25 cellular contexts compared by ENCODE assay signal in genomic region chr9:87572719-87573118, GRCh38.
A peak's percentile ranks its signal among the peaks of the same experiment; 100 is the strongest.
DNase-seq lines count a peak whose midpoint lies in the region; ATAC-seq, FAIRE-seq and TF ChIP-seq lines count a peak whose summit lies in the region.
"Had no signal": no experiment of that assay in that cellular context is flagged by ENCODE, and none has a peak within 500 bp of the region (broad histone marks: within the 10 kb centered on the region; RNA-seq: fewer than 3 reads in every experiment).

No MANE protein-coding gene starts in this region.

- intact Hi-C loops in HepG2 (cut with micrococcal nuclease; ENCODE audit: unreplicated experiment), result no loop called here
- intact Hi-C loops in right lobe of liver (cut with DNase I), result no loop called here
- intact Hi-C loops in stomach (cut with DNase I; ENCODE audit: low total_unique reads), result no loop called here
- intact Hi-C loops in heart left ventricle (cut with DNase I), result no loop called here

- peak overlapping the region in 1 of 2 experiments; percentile 33 for H2BK12ac ChIP-seq in mesenchymal stem cell (ENCODE audit: low read length in 2 of 2)

- H3K79me1 ChIP-seq in mesenchymal stem cell (replicated peaks; ENCODE audit: low read length, poor library complexity, severe bottlenecking), result peaks cover 45% of the 10 kb centered on the region

- H2BK120ac ChIP-seq in mesenchymal stem cell (ENCODE audit: low read depth, low read length), result no peak overlapping the region

- peaks cover 20% of the 10 kb centered on the region for H3K79me2 ChIP-seq in HepG2 (ENCODE audit: insufficient read depth, low read length)

- H3K27me3 ChIP-seq in HepG2 (ENCODE audit: control insufficient read depth in 1 of 2, insufficient read depth in 2 of 2, low read length in 2 of 2), result no peaks in the 10 kb centered on the region
- no peaks in the 10 kb centered on the region for H3K27me3 ChIP-seq in right lobe of liver
- H3K27me3 ChIP-seq in mesenchymal stem cell (ENCODE audit: control insufficient read depth in 1 of 2, insufficient read depth in 1 of 2, low read length in 2 of 2), result no peaks in the 10 kb centered on the region
- H3K27me3 ChIP-seq in stomach, result no peaks in the 10 kb centered on the region
- H3K27me3 ChIP-seq in heart left ventricle, result no peaks in the 10 kb centered on the region
- H3K27me3 ChIP-seq: BLaER1, Peyer's patch had no signal

- H3K4me3 ChIP-seq in HepG2 (replicated peaks in 1 of 3; ENCODE audit: insufficient read depth in 1 of 3, low read depth in 2 of 3, low read length in 3 of 3), result no peak overlapping the region
- H3K4me3 ChIP-seq in right lobe of liver, result no peak overlapping the region
- no peak overlapping the region for H3K4me3 ChIP-seq in mesenchymal stem cell (ENCODE audit: insufficient read depth in 1 of 2, low read depth in 1 of 2, low read length in 2 of 2)
- H3K4me3 ChIP-seq in stomach, result no peak overlapping the region
- no peak overlapping the region for H3K4me3 ChIP-seq in heart left ventricle
- H3K4me3 ChIP-seq: BLaER1, GM12878, GM23248, Peyer's patch had no signal

- H2BK5ac ChIP-seq in mesenchymal stem cell (ENCODE audit: low read depth, low read length, poor library complexity, severe bottlenecking), result no peak overlapping the region

- H3K4me2 ChIP-seq in HepG2 (ENCODE audit: low read depth, low read length) (no peak overlapping the region), mesenchymal stem cell (ENCODE audit: low read length, poor library complexity, severe bottlenecking) (no peak overlapping the region)
- H3K4me2 ChIP-seq: BLaER1, KMS-11 had no signal

- no peak for TF ChIP-seq RAD21 in HepG2 (CRISPR knock-in tag; IDR thresholded peaks at IDR 0.05)

- H4K20me1 ChIP-seq in HepG2 (ENCODE audit: insufficient read depth, low read length), result no peaks in the 10 kb centered on the region
- H4K20me1 ChIP-seq: BLaER1 had no signal

- H3K27ac ChIP-seq in HepG2 (ENCODE audit: extremely low read length, insufficient read depth, low read length), result peak overlapping the region; percentile 98
- no peak overlapping the region for H3K27ac ChIP-seq in right lobe of liver
- no peak overlapping the region for H3K27ac ChIP-seq in mesenchymal stem cell (ENCODE audit: low read length, poor library complexity, severe bottlenecking)
- peak overlapping the region in 4 of 5 donors; percentile 58 to 84 (median 74) for H3K27ac ChIP-seq in stomach
- no peak overlapping the region for H3K27ac ChIP-seq in heart left ventricle
- H3K27ac ChIP-seq: 22Rv1, BLaER1, GM23248, KMS-11 had no signal

- ATAC-seq in HepG2, result no peak
- no peak for ATAC-seq in right lobe of liver
- ATAC-seq in GM18505 (IDR thresholded peaks at IDR 0.05; ENCODE audit: unreplicated experiment), result no peak
- ATAC-seq in heart left ventricle, result no peak
- ATAC-seq: GM12878 had no signal

- DNase-seq in HepG2 (ENCODE audit: low spot score), result no peak
- DNase-seq in right lobe of liver, result no peak
- DNase-seq in mesenchymal stem cell, result no peak
- DNase-seq in stomach, result no peak
- no peak for DNase-seq in activated naive CD4-positive, alpha-beta T cell treated with anti-CD3 and anti-CD28 coated beads, Interleukin-2, amount 50 U/mL, for 16 hours
- DNase-seq in hepatic stellate cell (ENCODE audit: low spot score), result no peak
- DNase-seq in heart left ventricle, result no peak
- DNase-seq: ACHN; Caco-2; CD4-positive, alpha-beta memory T cell; DMS 273 treated with DMSO at 0.1 percent for 48 hours; DND-41; GM23248; HCEC 1CT; IMR-90; NCI-H1694 treated with DMSO at 0.1 percent for 48 hours; NCI-H2081 treated with DMSO at 0.1 percent for 48 hours; NCI-H446; Peyer's patch had no signal

- in situ Hi-C loops in HepG2 (cut with HindIII; ENCODE audit: extremely low pct_ligation_motif_present, low pct_unique_long_range_greater_than_20kb), result no loop called here

- H3K9me3 ChIP-seq in HepG2 (ENCODE audit: low read length), result no peaks in the 10 kb centered on the region
- no peaks in the 10 kb centered on the region for H3K9me3 ChIP-seq in right lobe of liver
- no peaks in the 10 kb centered on the region for H3K9me3 ChIP-seq in mesenchymal stem cell (ENCODE audit: control insufficient read depth, low read length)
- no peaks in the 10 kb centered on the region for H3K9me3 ChIP-seq in stomach
- no peaks in the 10 kb centered on the region for H3K9me3 ChIP-seq in heart left ventricle
- H3K9me3 ChIP-seq: BLaER1, Caco-2, Peyer's patch had no signal

- no TSS peak for BruUV-seq in HepG2 (replicated peaks; lab: Mats Ljungman, UMichigan)

- no peak overlapping the region for H3K23ac ChIP-seq in mesenchymal stem cell (ENCODE audit: low read length in 2 of 2)

- H3K4me1 ChIP-seq in HepG2 (ENCODE audit: insufficient read depth, low read length) (peaks cover 80% of the 10 kb centered on the region), right lobe of liver (peaks cover 3 to 60% (median 29%) of the 10 kb centered on the region in 4 donors), mesenchymal stem cell (ENCODE audit: control insufficient read depth, insufficient read depth, low read depth, low read length) (peaks cover 20% of the 10 kb centered on the region), stomach (peaks cover 31 to 93% (median 67%) of the 10 kb centered on the region in 4 donors), heart left ventricle (peaks cover 0 to 22% (median 3%) of the 10 kb centered on the region in 12 donors)

- H4K8ac ChIP-seq in mesenchymal stem cell (ENCODE audit: low read length), result no peak overlapping the region

- TF ChIP-seq POLR2A in HepG2 (IDR thresholded peaks at IDR 0.05; ENCODE audit: insufficient read depth in 1 of 2, low read depth in 2 of 2, low read length in 2 of 2) (no peak), right lobe of liver (IDR thresholded peaks at IDR 0.05) (no peak), stomach (IDR thresholded peaks at IDR 0.05) (no peak), GM18505 (IDR thresholded peaks at IDR 0.05; ENCODE audit: borderline replicate concordance, extremely low read depth, insufficient read depth, insufficient read length) (no peak), heart left ventricle (IDR thresholded peaks at IDR 0.05) (no peak)

- TF ChIP-seq CTCF in HepG2 (CRISPR knock-in tag; IDR thresholded peaks at IDR 0.05), result no peak
- no peak for TF ChIP-seq CTCF in right lobe of liver (IDR thresholded peaks at IDR 0.05)
- no peak for TF ChIP-seq CTCF in stomach (IDR thresholded peaks at IDR 0.05)
- TF ChIP-seq CTCF in heart left ventricle (IDR thresholded peaks at IDR 0.05), result no peak

- POLR2A ChIA-PET in HepG2 (lab: Yijun Ruan, JAX), result interaction anchor here (0.7 kb wide), 1 partner anchor 40 kb away, joined by 3 read pairs; no protein-coding TSS in a partner anchor

- H3K9ac ChIP-seq in HepG2 (ENCODE audit: insufficient read depth, low read depth, low read length), result no peak overlapping the region
- no peak overlapping the region for H3K9ac ChIP-seq in mesenchymal stem cell (ENCODE audit: low read length)
- H3K9ac ChIP-seq: BLaER1, GM23248, KMS-11 had no signal

- no peak for TF ChIP-seq EP300 in HepG2 (IDR thresholded peaks at IDR 0.05; ENCODE audit: low read depth in 2 of 2, low read length in 2 of 2)
- TF ChIP-seq EP300 in HepG2 (CRISPR knock-in tag; IDR thresholded peaks at IDR 0.05; ENCODE audit: borderline replicate concordance), result no peak
- TF ChIP-seq EP300 in stomach (IDR thresholded peaks at IDR 0.05), result no peak

- no peak overlapping the region for H2AFZ ChIP-seq in HepG2 (ENCODE audit: low read length)
- no peak overlapping the region for H2AFZ ChIP-seq in mesenchymal stem cell (ENCODE audit: low read depth, low read length)
- H2AFZ ChIP-seq: GM23248 had no signal

- H3K36me3 ChIP-seq in HepG2 (replicated peaks in 1 of 2; ENCODE audit: control insufficient read depth in 1 of 2, insufficient read depth in 2 of 2, low read length in 2 of 2) (0 out of 5 replicates have a peak, but pooled peaks cover 0 to 1% of the 10 kb centered on the region in 2 experiments), right lobe of liver (no peaks in the 10 kb centered on the region), mesenchymal stem cell (ENCODE audit: control insufficient read depth in 1 of 2, insufficient read depth in 2 of 2, low read depth in 1 of 2, low read length in 2 of 2) (peaks cover 0 to 23% of the 10 kb centered on the region in 2 experiments), stomach (no peaks in the 10 kb centered on the region), heart left ventricle (no peaks in the 10 kb centered on the region)
- H3K36me3 ChIP-seq: BLaER1, Peyer's patch had no signal

- no peak overlapping the region for H3K14ac ChIP-seq in mesenchymal stem cell (ENCODE audit: low read length in 2 of 2)

- no peak for FAIRE-seq in HepG2 (lab: Jason Lieb, UNC)
- FAIRE-seq: GM12878, HTR-8/SVneo had no signal

- no peak overlapping the region for H3K4ac ChIP-seq in mesenchymal stem cell (ENCODE audit: low read depth in 1 of 2, low read length in 2 of 2)

- no peak overlapping the region for H2AK5ac ChIP-seq in mesenchymal stem cell (ENCODE audit: low read length, severe bottlenecking)

- CTCF ChIA-PET in HepG2 (lab: Yijun Ruan, JAX; ENCODE audit: low intra/inter-chr PET ratio, low total read pairs), result no interaction called here

- H3K18ac ChIP-seq in mesenchymal stem cell (ENCODE audit: low read depth in 1 of 2, low read length in 2 of 2), result no peak overlapping the region

- peak overlapping the region; percentile 3 for H4K91ac ChIP-seq in mesenchymal stem cell (ENCODE audit: low read length)

- no peak overlapping the region for H2BK15ac ChIP-seq in mesenchymal stem cell (ENCODE audit: low read depth, poor library complexity, severe bottlenecking)

- WGBS in HepG2 (ENCODE audit: low lambda C conversion rate), result 100% methylated on average over 5 of the region's 6 CpGs
- WGBS in right lobe of liver (ENCODE audit: insufficient coverage, low coverage, low lambda C conversion rate, missing lambda C conversion rate), result 92% methylated on average over 4 of the region's 6 CpGs
- 96% methylated on average over 4 of the region's 6 CpGs for WGBS in mesenchymal stem cell
- 89 to 93% (median 92%) methylated on average over 6 of the region's 6 CpGs for WGBS in stomach, 5 donors
- 93 to 97% (median 94%) methylated on average over 6 of the region's 6 CpGs for WGBS in heart left ventricle, 4 donors

TF ChIP-seq in HepG2, 621 proteins besides CTCF, POLR2A, EP300 and RAD21 (continues in another document):
- no peak for TF ChIP-seq ATAD3A (CRISPR knock-in tag; IDR thresholded peaks at IDR 0.05)
- no peak for TF ChIP-seq ARNTL (CRISPR knock-in tag; IDR thresholded peaks at IDR 0.05)
- no peak for TF ChIP-seq GMEB2 (CRISPR knock-in tag; IDR thresholded peaks at IDR 0.05; ENCODE audit: low read depth)

Comparison
In these comparisons a context has a peak if more than half of its experiments do, and no peak if none do; other contexts are left out.
1. H3K27ac ChIP-seq: peak in HepG2 (single experiment) and stomach (4 of 5); none in right lobe of liver (0 of 3), mesenchymal stem cell (single experiment) and heart left ventricle (0 of 12).